ENCODE assay signal across 8 cellular contexts in the genomic region with DNA sequence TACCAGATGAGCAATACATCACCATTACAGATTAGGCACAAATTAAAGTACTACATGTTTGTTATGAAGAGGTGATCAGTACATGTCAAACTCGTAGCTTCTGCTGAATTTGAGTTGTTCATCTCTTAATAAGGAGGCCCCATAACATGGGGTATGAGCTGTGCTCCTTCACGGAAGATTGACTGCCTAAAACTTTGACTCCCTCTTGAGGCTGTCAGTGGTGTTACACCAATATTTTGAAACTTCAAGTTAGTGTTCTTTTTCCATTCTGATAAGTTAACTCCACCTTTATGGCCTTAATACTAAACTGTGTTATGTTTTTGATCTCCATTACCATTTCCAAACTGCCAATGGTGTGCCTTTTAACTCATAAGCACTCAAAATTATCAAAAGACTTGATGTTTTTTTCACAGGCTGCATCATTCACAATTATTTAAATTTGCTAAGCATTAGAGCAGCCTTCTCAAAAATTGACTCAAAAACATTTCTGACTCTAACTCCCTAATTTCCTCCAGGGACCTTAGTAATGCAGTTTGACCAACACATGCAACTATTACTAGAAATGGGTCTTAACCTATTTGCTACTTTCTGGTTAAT.
DNase-seq lines count a peak whose midpoint lies in the region; TF ChIP-seq lines count a peak whose summit lies in the region.

No MANE protein-coding gene starts in this region.

- in situ Hi-C loops in mammary epithelial cell (cut with MboI; ENCODE audit: low sequenced_read_pairs in 2 of 2), result loop anchor here (25.0 kb wide), 1 partner anchor 1176 kb away; no protein-coding TSS in a partner anchor

- no TSS peak for BruUV-seq in mammary epithelial cell (replicated peaks; lab: Mats Ljungman, UMichigan)

- no peaks in the 10 kb centered on the region for H3K79me2 ChIP-seq in mammary epithelial cell (ENCODE audit: insufficient read depth, low read length)

- dilution Hi-C loops in mammary epithelial cell (cut with HindIII; ENCODE audit: low sequenced_read_pairs), result no loop called here

- H3K27ac Mint-ChIP-seq in HFFc6 (no peak overlapping the region), mesothelial cell of epicardium (no peak overlapping the region)

- H3K4me1 Mint-ChIP-seq in HFFc6 (ENCODE audit: low read depth), result peaks cover 6% of the 10 kb centered on the region; the same call in 1 of the 2 replicates
- H3K4me1 Mint-ChIP-seq in mesothelial cell of epicardium, result peaks cover 3% of the 10 kb centered on the region

- no peak overlapping the region for H3K4me3 Mint-ChIP-seq in HFFc6
- H3K4me3 Mint-ChIP-seq in mesothelial cell of epicardium, result no peak overlapping the region

- 4% methylated on average over 2 of the region's 2 CpGs for WGBS in mammary epithelial cell (ENCODE audit: low coverage, missing lambda C conversion rate)

- DNase-seq in NCI-H526 (lab: John Stamatoyannopoulos, UW), result peak; percentile 3 to 57
- no peak for DNase-seq in NCI-H526 treated with DMSO at 0.1 percent for 48 hours (lab: John Stamatoyannopoulos, UW)
- DNase-seq in HFFc6, result peak; percentile 45
- DNase-seq in NAMALWA (ENCODE audit: low spot score), result peak; percentile 73
- peak; percentile 2 for DNase-seq in mammary epithelial cell
- no peak for DNase-seq in mesothelial cell of epicardium (ENCODE audit: low spot score in 2 of 2, unreplicated experiment in 2 of 2)
- DNase-seq in GF-D8 (lab: John Stamatoyannopoulos, UW), result no peak
- no peak for DNase-seq in GM19238 (ENCODE audit: insufficient read length, low spot score)

- H3K27ac ChIP-seq in mammary epithelial cell (ENCODE audit: insufficient read depth, low read depth, low read length), result no peak overlapping the region

- H3K9me3 ChIP-seq in mammary epithelial cell (replicated peaks; ENCODE audit: insufficient read depth, low read length), result no peaks in the 10 kb centered on the region

- no peaks in the 10 kb centered on the region for H3K4me1 ChIP-seq in mammary epithelial cell (ENCODE audit: insufficient read depth, low read length)

- intact Hi-C loops in mammary epithelial cell (cut with micrococcal nuclease), result loop anchor here (1.0 to 5.0 kb wide), 2 partner anchors 1166 to 1481 kb away; no protein-coding TSS in a partner anchor

- CTCF ChIA-PET in mammary epithelial cell (lab: Charles Lee; ENCODE audit: low non-redundant PET), result no interaction called here

- H3K4me2 ChIP-seq in mammary epithelial cell (ENCODE audit: insufficient read depth, low read depth, low read length), result no peak overlapping the region

- H3K4me3 ChIP-seq in mammary epithelial cell (replicated peaks in 1 of 3; ENCODE audit: insufficient read depth in 1 of 3, low read depth in 2 of 3, low read length in 3 of 3), result no peak overlapping the region

- no peaks in the 10 kb centered on the region for H3K27me3 ChIP-seq in mammary epithelial cell (ENCODE audit: insufficient read depth, low read length)

- no peaks in the 10 kb centered on the region for H3K36me3 ChIP-seq in mammary epithelial cell (ENCODE audit: insufficient read depth, low read length)

- peak; percentile 92 for TF ChIP-seq CTCF in HFFc6 (IDR thresholded peaks at IDR 0.05)
- TF ChIP-seq CTCF in mammary epithelial cell (conservative IDR thresholded peaks at IDR 0.05 in 1 of 2, IDR thresholded peaks at IDR 0.05 in 1 of 2; ENCODE audit: extremely low read depth in 1 of 2, insufficient read depth in 1 of 2, low read depth in 1 of 2, low read length in 2 of 2), result peak; percentile 78 to 79
- peak; percentile 78 for TF ChIP-seq CTCF in mesothelial cell of epicardium (IDR thresholded peaks at IDR 0.05; ENCODE audit: unreplicated experiment)

- H3K9ac ChIP-seq in mammary epithelial cell (ENCODE audit: insufficient read depth, low read length), result no peak overlapping the region

- H2AFZ ChIP-seq in mammary epithelial cell (ENCODE audit: low read depth, low read length), result no peak overlapping the region

- no peaks in the 10 kb centered on the region for H3K36me3 Mint-ChIP-seq in HFFc6 (ENCODE audit: low read depth)
- no peaks in the 10 kb centered on the region for H3K36me3 Mint-ChIP-seq in mesothelial cell of epicardium

- H3K9me3 Mint-ChIP-seq in HFFc6 (no peaks in the 10 kb centered on the region), mesothelial cell of epicardium (no peaks in the 10 kb centered on the region)

- no peaks in the 10 kb centered on the region for H3K27me3 Mint-ChIP-seq in HFFc6 (ENCODE audit: insufficient read depth)
- H3K27me3 Mint-ChIP-seq in mesothelial cell of epicardium (ENCODE audit: low read depth), result no peaks in the 10 kb centered on the region

- H4K20me1 ChIP-seq in mammary epithelial cell (ENCODE audit: insufficient read depth, low read length), result no peaks in the 10 kb centered on the region

Comparison
In these comparisons a context has a peak if more than half of its experiments do, and no peak if none do; other contexts are left out.
1. DNase-seq: peak in NCI-H526 (2 of 2), HFFc6 (single experiment), NAMALWA (single experiment) and mammary epithelial cell (single experiment); none in NCI-H526 treated with DMSO at 0.1 percent for 48 hours (single experiment), mesothelial cell of epicardium (0 of 2), GF-D8 (single experiment) and GM19238 (single experiment).
2. Peak in every context shown above with its lines, with median percentiles within 50 percentile points of each other: CTCF ChIP-seq.